1 cellular context compared by ENCODE assay signal in genomic region chr7:130958846-130959245, GRCh38.
TF ChIP-seq lines count a peak whose summit lies in the region.

No MANE protein-coding gene starts in this region.

TF ChIP-seq in HCT116, 20 proteins besides CTCF, POLR2A, EP300 and RAD21 (continued from another document):
- TF ChIP-seq ZBTB33 (IDR thresholded peaks at IDR 0.05; ENCODE audit: extremely low read depth, insufficient replicate concordance, low read length) (no peak), ZNF274 (IDR thresholded peaks at IDR 0.05; ENCODE audit: low read depth, low read length) (no peak)
